Comparison of ENCODE assay signal across 32 cellular contexts in the genomic region with DNA sequence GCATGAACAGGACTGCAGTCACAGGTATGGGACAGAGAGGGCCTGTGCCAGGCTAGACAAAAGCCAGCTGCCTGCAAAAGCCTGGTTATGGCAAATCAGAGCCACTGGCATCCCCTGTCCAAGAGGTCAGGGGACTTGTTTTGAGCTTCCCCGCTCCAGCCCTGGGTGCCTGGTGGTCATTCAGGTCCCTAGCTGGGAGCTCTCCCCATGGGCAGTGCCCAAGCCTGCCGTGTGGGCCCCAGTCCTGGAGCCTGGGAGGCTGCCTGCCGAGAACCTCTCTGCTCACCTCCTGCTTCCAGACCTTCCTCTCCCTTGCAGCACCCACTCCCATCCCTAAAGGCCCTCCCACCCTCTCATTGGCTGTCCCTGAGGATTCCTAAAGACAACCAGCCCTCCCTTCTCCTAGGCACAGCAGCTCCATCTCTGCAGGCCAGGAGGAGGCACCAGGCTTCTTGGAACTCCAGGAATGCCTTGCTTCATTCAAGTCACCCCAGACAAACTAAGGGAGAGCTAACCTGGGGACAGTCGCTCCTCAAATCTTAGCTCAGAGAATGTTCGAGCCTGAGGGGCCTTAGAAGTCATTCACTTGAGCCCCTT.
"Had no signal": no experiment of that assay in that cellular context is flagged by ENCODE, and none has a peak within 500 bp of the region (broad histone marks: within the 10 kb centered on the region; RNA-seq: fewer than 3 reads in every experiment).

No MANE protein-coding gene starts in this region.

- FAIRE-seq: astrocyte, TTC549 had no signal

- H3K9ac ChIP-seq: SK-N-SH had no signal

- H3K36me3 ChIP-seq: breast epithelium, MG63, Peyer's patch, SJSA1 had no signal

- H3K4me1 Mint-ChIP-seq: activated CD4-positive, alpha-beta T cell treated with anti-CD3 and anti-CD28 coated beads for 36 hours; activated CD4-positive, alpha-beta T cell treated with anti-CD3 and anti-CD28 coated beads, Interleukin-2, amount 10 ng/mL, durations not matched to agents 7 days and 5 days; activated naive CD4-positive, alpha-beta T cell treated with anti-CD3 and anti-CD28 coated beads, Interleukin-2, amount 50 U/mL, for 24 hours had no signal

- H3K27ac ChIP-seq: body of pancreas, breast epithelium, Peyer's patch, SJSA1 had no signal

- H3K9me3 ChIP-seq: body of pancreas, breast epithelium, MG63, Peyer's patch, SJSA1, SK-N-SH had no signal

- H3K27me3 Mint-ChIP-seq: activated CD4-positive, alpha-beta memory T cell treated with anti-CD3 and anti-CD28 coated beads for 36 hours; activated CD4-positive, alpha-beta T cell treated with anti-CD3 and anti-CD28 coated beads for 36 hours; activated CD4-positive, alpha-beta T cell treated with anti-CD3 and anti-CD28 coated beads, Interleukin-2, amount 10 ng/mL, durations not matched to agents 7 days and 5 days; activated naive CD4-positive, alpha-beta T cell treated with anti-CD3 and anti-CD28 coated beads, Interleukin-2, amount 50 U/mL, for 24 hours had no signal

- H3K4me2 ChIP-seq: SK-N-SH had no signal

- DNase-seq: activated CD4-positive, alpha-beta memory T cell treated with anti-CD3 and anti-CD28 coated beads for 36 hours; activated CD4-positive, alpha-beta T cell treated with anti-CD3 and anti-CD28 coated beads for 36 hours; activated CD4-positive, alpha-beta T cell treated with anti-CD3 and anti-CD28 coated beads, Interleukin-2, amount 10 ng/mL, durations not matched to agents 7 days and 5 days; activated CD8-positive, alpha-beta memory T cell treated with anti-CD3 and anti-CD28 coated beads, Interleukin-2, amount 50 U/mL, for 4 hours; activated gamma-delta T cell; activated naive CD4-positive, alpha-beta T cell treated with Interleukin-2 at 50 U/mL for 16 hours; activated naive CD8-positive, alpha-beta T cell treated with anti-CD3 and anti-CD28 coated beads, Interleukin-2, amount 10 ng/mL, durations not matched to agents 7 days and 5 days; activated T-cell treated with anti-CD3 and anti-CD28 coated beads, Interleukin-2, amount 50 U/mL, for 72 hours; body of pancreas; Kasumi-1; KG1; MG63; NCI-H1048; NCI-H1105 treated with DMSO at 0.1 percent for 48 hours; NCI-H1436; NCI-H1694 treated with DMSO at 0.1 percent for 48 hours; NCI-H2029; NCI-H345; NCI-H524 treated with DMSO at 0.1 percent for 48 hours; Peyer's patch; RPMI8226; SHP77 treated with DMSO at 0.1 percent for 48 hours; SK-N-SH had no signal

- ATAC-seq: activated CD4-positive, alpha-beta T cell treated with anti-CD3 and anti-CD28 coated beads for 36 hours; activated CD4-positive, CD25-positive, alpha-beta regulatory T cell treated with anti-CD3 and anti-CD28 coated beads, Interleukin-2, amount 50 U/mL, for 24 hours; activated T-cell treated with anti-CD3 and anti-CD28 coated beads, Interleukin-2, amount 50 U/mL, for 72 hours; body of pancreas had no signal

- H3K4me3 ChIP-seq: body of pancreas, breast epithelium, MG63, Peyer's patch, SJSA1 had no signal

- H3K9me2 ChIP-seq: SK-N-SH had no signal

- H3K36me3 Mint-ChIP-seq: activated CD4-positive, alpha-beta memory T cell treated with anti-CD3 and anti-CD28 coated beads for 36 hours; activated naive CD4-positive, alpha-beta T cell treated with anti-CD3 and anti-CD28 coated beads, Interleukin-2, amount 50 U/mL, for 24 hours; activated naive CD8-positive, alpha-beta T cell treated with anti-CD3 and anti-CD28 coated beads, Interleukin-2, amount 10 ng/mL, durations not matched to agents 7 days and 5 days had no signal

- H3K4me1 ChIP-seq: body of pancreas, breast epithelium, Peyer's patch, SJSA1 had no signal

- H3K9me3 Mint-ChIP-seq: activated CD4-positive, alpha-beta memory T cell treated with anti-CD3 and anti-CD28 coated beads for 36 hours; activated CD4-positive, alpha-beta T cell treated with anti-CD3 and anti-CD28 coated beads, Interleukin-2, amount 10 ng/mL, durations not matched to agents 7 days and 5 days; activated naive CD4-positive, alpha-beta T cell treated with anti-CD3 and anti-CD28 coated beads, Interleukin-2, amount 50 U/mL, for 24 hours; activated naive CD8-positive, alpha-beta T cell treated with anti-CD3 and anti-CD28 coated beads, Interleukin-2, amount 10 ng/mL, durations not matched to agents 7 days and 5 days; activated T-cell treated with anti-CD3 and anti-CD28 coated beads, Interleukin-2, amount 50 U/mL, for 72 hours; activated T-helper 2 cell treated with anti-CD3 and anti-CD28 coated beads, Interferon-gamma antibody, Interleukin-2, Interleukin-4, amounts not matched to agents 10 μg/mL and 5 μg/mL and 100 μg/mL, durations not matched to agents 14 hours and 24 hours and 36 hours; T-helper 1 cell treated with Interleukin-12 subunit alpha and Interleukin-12 subunit beta and Interleukin-4 antibody, amounts not matched to agents 30 μg/mL and 1 μg/mL, for 36 hours; T-helper 2 cell treated with Interferon-gamma antibody and Interleukin-4, amounts not matched to agents 5 μg/mL and 100 μg/mL, for 36 hours had no signal

- H3K27me3 ChIP-seq: body of pancreas, breast epithelium, MG63, Peyer's patch, SJSA1 had no signal

- H3K4me3 Mint-ChIP-seq: activated CD4-positive, alpha-beta memory T cell treated with anti-CD3 and anti-CD28 coated beads for 36 hours; activated CD4-positive, alpha-beta T cell treated with anti-CD3 and anti-CD28 coated beads for 36 hours; activated CD4-positive, alpha-beta T cell treated with anti-CD3 and anti-CD28 coated beads, Interleukin-2, amount 10 ng/mL, durations not matched to agents 7 days and 5 days; activated naive CD4-positive, alpha-beta T cell treated with anti-CD3 and anti-CD28 coated beads, Interleukin-2, amount 50 U/mL, for 24 hours; activated naive CD8-positive, alpha-beta T cell treated with anti-CD3 and anti-CD28 coated beads, Interleukin-2, amount 10 ng/mL, durations not matched to agents 7 days and 5 days; activated T-cell treated with anti-CD3 and anti-CD28 coated beads, Interleukin-2, amount 50 U/mL, for 72 hours; T-helper 1 cell treated with Interleukin-12 subunit alpha and Interleukin-12 subunit beta and Interleukin-4 antibody, amounts not matched to agents 30 μg/mL and 1 μg/mL, for 36 hours; T-helper 2 cell treated with Interferon-gamma antibody and Interleukin-4, amounts not matched to agents 5 μg/mL and 100 μg/mL, for 36 hours had no signal

- H3K27ac Mint-ChIP-seq: activated CD4-positive, alpha-beta memory T cell treated with anti-CD3 and anti-CD28 coated beads for 36 hours; activated CD4-positive, alpha-beta T cell treated with anti-CD3 and anti-CD28 coated beads for 36 hours; activated CD4-positive, alpha-beta T cell treated with anti-CD3 and anti-CD28 coated beads, Interleukin-2, amount 10 ng/mL, durations not matched to agents 7 days and 5 days; activated naive CD4-positive, alpha-beta T cell treated with anti-CD3 and anti-CD28 coated beads, Interleukin-2, amount 50 U/mL, for 24 hours; activated naive CD8-positive, alpha-beta T cell treated with anti-CD3 and anti-CD28 coated beads, Interleukin-2, amount 10 ng/mL, durations not matched to agents 7 days and 5 days; activated T-cell treated with anti-CD3 and anti-CD28 coated beads, Interleukin-2, amount 50 U/mL, for 72 hours; activated T-helper 2 cell treated with anti-CD3 and anti-CD28 coated beads, Interferon-gamma antibody, Interleukin-2, Interleukin-4, amounts not matched to agents 10 μg/mL and 5 μg/mL and 100 μg/mL, durations not matched to agents 14 hours and 24 hours and 36 hours; T-helper 1 cell treated with Interleukin-12 subunit alpha and Interleukin-12 subunit beta and Interleukin-4 antibody, amounts not matched to agents 30 μg/mL and 1 μg/mL, for 36 hours; T-helper 2 cell treated with Interferon-gamma antibody and Interleukin-4, amounts not matched to agents 5 μg/mL and 100 μg/mL, for 36 hours had no signal
